ENCODE assay signal across 10 cellular contexts in genomic region chr2:241063587-241063986, GRCh38. TPM values are rescaled to one million over a fixed set of nuclear protein-coding genes. Genes with fewer than 3 reads are reported as not detected.
DNase-seq lines count a peak whose midpoint lies in the region; ATAC-seq and TF ChIP-seq lines count a peak whose summit lies in the region.
"Had no signal": no experiment of that assay in that cellular context is flagged by ENCODE, and none has a peak within 500 bp of the region (broad histone marks: within the 10 kb centered on the region; RNA-seq: fewer than 3 reads in every experiment).

No MANE protein-coding gene starts in this region.

- peak; percentile 48 for ATAC-seq in Panc1
- peak; percentile 23 for ATAC-seq in left ventricle myocardium superior
- no peak for ATAC-seq in HG02840 (IDR thresholded peaks at IDR 0.05; ENCODE audit: low FRiP score, unreplicated experiment)
- no peak for ATAC-seq in HG03108 (IDR thresholded peaks at IDR 0.05; ENCODE audit: unreplicated experiment)

- H3K9me3 ChIP-seq in Panc1 (ENCODE audit: control insufficient read depth, insufficient read depth, low read depth, low read length) (no peaks in the 10 kb centered on the region), prostate gland (no peaks in the 10 kb centered on the region)

- H3K9me3 Mint-ChIP-seq in osteocyte (ENCODE audit: unreplicated experiment) = no peaks in the 10 kb centered on the region
- H3K9me3 Mint-ChIP-seq: brain, neural crest cell had no signal

- peak overlapping the region; percentile 8 to 42; a peak in 2 of 4 replicates for H3K4me3 ChIP-seq in Panc1 (ENCODE audit: low read depth in 2 of 2, low read length in 2 of 2)
- peak overlapping the region; percentile 28 to 46 for H3K4me3 ChIP-seq in prostate gland

- H3K27ac Mint-ChIP-seq in osteocyte (ENCODE audit: unreplicated experiment) = no peak overlapping the region
- H3K27ac Mint-ChIP-seq: brain had no signal

- no peak for TF ChIP-seq POLR2A in prostate gland (IDR thresholded peaks at IDR 0.05)

- CTCF ChIA-PET in Panc1 (lab: Charles Lee) = interaction anchor here (0.5 to 0.7 kb wide), 4 partner anchors 8 to 149 kb away, joined by 3 to 5 read pairs (median 4); no protein-coding TSS in a partner anchor

- DNase-seq in Panc1 (ENCODE audit: low read depth, low spot score) = no peak
- DNase-seq in left ventricle myocardium superior = peak; percentile 25
- DNase-seq in prostate gland (ENCODE audit: low spot score) = no peak
- no peak for DNase-seq in osteocyte (ENCODE audit: extremely low spot score, unreplicated experiment)
- DNase-seq: OCI-M1 had no signal

- H3K4me1 ChIP-seq in Panc1 (ENCODE audit: control insufficient read depth, insufficient read depth, low read length) (no peaks in the 10 kb centered on the region), prostate gland (replicated peaks) (peaks cover 10% of the 10 kb centered on the region)

- WGBS in prostate gland = 18% methylated on average over 4 of the region's 8 CpGs

- H3K27me3 Mint-ChIP-seq in osteocyte (ENCODE audit: unreplicated experiment) = peaks cover 27% of the 10 kb centered on the region

- H3K27ac ChIP-seq in Panc1 (ENCODE audit: low read length) (no peak overlapping the region), prostate gland (peak overlapping the region; percentile 51 to 55)

- no peak overlapping the region for H3K4me3 Mint-ChIP-seq in osteocyte (ENCODE audit: unreplicated experiment)
- H3K4me3 Mint-ChIP-seq: brain, neural crest cell had no signal

- H3K4me1 Mint-ChIP-seq in osteocyte (ENCODE audit: unreplicated experiment) = no peaks in the 10 kb centered on the region
- H3K4me1 Mint-ChIP-seq: brain, neural crest cell had no signal

- BruUV-seq in Panc1 (replicated peaks; lab: Mats Ljungman, UMichigan) = no TSS peak

- no peaks in the 10 kb centered on the region for H3K36me3 ChIP-seq in Panc1 (ENCODE audit: control insufficient read depth, insufficient read depth, low read length)
- no peaks in the 10 kb centered on the region for H3K36me3 ChIP-seq in prostate gland

- H3K36me3 Mint-ChIP-seq in osteocyte (ENCODE audit: unreplicated experiment) = no peaks in the 10 kb centered on the region

- H3K27me3 ChIP-seq in Panc1 (ENCODE audit: control insufficient read depth, insufficient read depth, low read length) (no peaks in the 10 kb centered on the region), prostate gland (replicated peaks; ENCODE audit: insufficient read depth) (no peaks in the 10 kb centered on the region)

- intact Hi-C loops in Panc1 (cut with micrococcal nuclease; ENCODE audit: unreplicated experiment) (no loop called here), left ventricle myocardium superior (cut with micrococcal nuclease) (no loop called here), prostate gland (cut with DNase I) (no loop called here)

- POLR2A ChIA-PET in Panc1 (lab: Charles Lee) = interaction anchor here (0.6 kb wide), 1 partner anchor 45 kb away, joined by 8 read pairs; no protein-coding TSS in a partner anchor

- in situ Hi-C loops in Panc1 (cut with HindIII; ENCODE audit: low pct_unique_long_range_greater_than_20kb, low sequenced_read_pairs) = no loop called here

- peak; percentile 5 for TF ChIP-seq CTCF in GM12873 (IDR thresholded peaks at IDR 0.05; ENCODE audit: insufficient read depth, low read depth, low read length, missing control alignments)
- TF ChIP-seq CTCF in Panc1 (IDR thresholded peaks at IDR 0.05) = no peak
- TF ChIP-seq CTCF in prostate gland (IDR thresholded peaks at IDR 0.05) = peak in 2 of 4 experiments; percentile 38 to 40
- TF ChIP-seq CTCF in osteocyte (IDR thresholded peaks at IDR 0.05) = no peak

RNA-seq across cellular contexts. Expression of gene MTERF4, which starts 38.5 kb away (rescaled TPM):
- 28.9 TPM for total RNA-seq in Panc1 (2021; ENCODE audit: unreplicated experiment)
- polyA plus RNA-seq in Panc1 (2012; ENCODE audit: insufficient read length) = 35.8 TPM
- 25.8 TPM for total RNA-seq in left ventricle myocardium superior
- 10 to 100 TPM; 91.3 to 98.5 TPM for total RNA-seq in prostate gland
- 32.4 and 36.8 TPM in 2 replicates for total RNA-seq in osteocyte

Comparison
In these comparisons a context has a peak if more than half of its experiments do, and no peak if none do; other contexts are left out.
1. ATAC-seq: peak in Panc1 (single experiment) and left ventricle myocardium superior (single experiment); none in HG02840 (single experiment) and HG03108 (single experiment).